ENCODE assay signal across 1 cellular context in the genomic region with DNA sequence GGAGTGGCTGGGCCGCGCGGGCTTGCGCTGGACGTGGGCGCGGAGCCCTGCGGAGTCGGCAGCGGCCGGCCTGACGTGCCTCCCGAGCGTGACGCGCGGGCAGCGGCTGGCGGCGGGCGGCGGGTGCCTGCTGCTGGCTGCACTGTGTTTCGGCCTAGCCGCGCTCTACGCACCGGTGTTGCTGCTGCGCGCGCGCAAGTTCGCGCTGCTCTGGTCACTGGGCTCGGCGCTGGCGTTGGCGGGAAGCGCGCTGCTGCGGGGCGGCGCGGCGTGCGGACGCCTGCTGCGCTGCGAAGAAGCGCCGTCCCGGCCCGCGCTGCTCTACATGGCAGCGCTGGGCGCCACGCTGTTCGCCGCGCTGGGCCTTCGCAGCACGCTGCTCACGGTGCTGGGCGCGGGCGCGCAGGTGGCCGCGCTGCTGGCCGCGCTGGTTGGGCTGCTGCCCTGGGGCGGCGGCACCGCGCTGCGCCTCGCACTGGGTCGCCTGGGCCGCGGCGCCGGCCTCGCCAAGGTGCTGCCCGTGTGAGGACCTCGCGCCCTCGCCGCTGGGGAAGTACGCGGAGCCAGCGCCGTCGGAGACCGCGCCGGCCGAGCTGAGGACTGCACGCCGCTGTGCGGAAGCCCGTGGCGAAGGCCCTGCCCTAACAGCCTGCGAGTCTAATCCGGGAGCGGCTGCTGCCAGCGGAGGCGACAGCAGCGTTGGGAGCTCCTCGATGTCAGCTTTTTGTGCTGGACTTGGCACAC.
TF ChIP-seq lines count a peak whose summit lies in the region.

No MANE protein-coding gene starts in this region.

TF ChIP-seq in HepG2, 621 proteins besides CTCF, POLR2A, EP300 and RAD21 (continued from another document and continues in another):
- TF ChIP-seq, protein P1, sequence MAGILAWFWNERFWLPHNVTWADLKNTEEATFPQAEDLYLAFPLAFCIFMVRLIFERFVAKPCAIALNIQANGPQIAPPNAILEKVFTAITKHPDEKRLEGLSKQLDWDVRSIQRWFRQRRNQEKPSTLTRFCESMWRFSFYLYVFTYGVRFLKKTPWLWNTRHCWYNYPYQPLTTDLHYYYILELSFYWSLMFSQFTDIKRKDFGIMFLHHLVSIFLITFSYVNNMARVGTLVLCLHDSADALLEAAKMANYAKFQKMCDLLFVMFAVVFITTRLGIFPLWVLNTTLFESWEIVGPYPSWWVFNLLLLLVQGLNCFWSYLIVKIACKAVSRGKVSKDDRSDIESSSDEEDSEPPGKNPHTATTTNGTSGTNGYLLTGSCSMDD (CRISPR knock-in tag; IDR thresholded peaks at IDR 0.05): peak; percentile 70; the same call in 1 of the 2 replicates
- no peak for TF ChIP-seq GATA4 (IDR thresholded peaks at IDR 0.05; ENCODE audit: borderline replicate concordance, low read depth)
- 0 out of 2 replicates have a peak, but pooled peaks have one; percentile 86 for TF ChIP-seq ZNF256 (CRISPR knock-in tag; conservative IDR thresholded peaks at IDR 0.05)
- TF ChIP-seq ZNF841 (CRISPR knock-in tag; IDR thresholded peaks at IDR 0.05; ENCODE audit: borderline replicate concordance): no peak; the same call in 1 of the 2 replicates
- TF ChIP-seq, protein P2, sequence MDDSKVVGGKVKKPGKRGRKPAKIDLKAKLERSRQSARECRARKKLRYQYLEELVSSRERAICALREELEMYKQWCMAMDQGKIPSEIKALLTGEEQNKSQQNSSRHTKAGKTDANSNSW (CRISPR knock-in tag; IDR thresholded peaks at IDR 0.05; ENCODE audit: borderline replicate concordance): peak; percentile 93; the same call in 1 of the 2 replicates
- TF ChIP-seq, protein P3, sequence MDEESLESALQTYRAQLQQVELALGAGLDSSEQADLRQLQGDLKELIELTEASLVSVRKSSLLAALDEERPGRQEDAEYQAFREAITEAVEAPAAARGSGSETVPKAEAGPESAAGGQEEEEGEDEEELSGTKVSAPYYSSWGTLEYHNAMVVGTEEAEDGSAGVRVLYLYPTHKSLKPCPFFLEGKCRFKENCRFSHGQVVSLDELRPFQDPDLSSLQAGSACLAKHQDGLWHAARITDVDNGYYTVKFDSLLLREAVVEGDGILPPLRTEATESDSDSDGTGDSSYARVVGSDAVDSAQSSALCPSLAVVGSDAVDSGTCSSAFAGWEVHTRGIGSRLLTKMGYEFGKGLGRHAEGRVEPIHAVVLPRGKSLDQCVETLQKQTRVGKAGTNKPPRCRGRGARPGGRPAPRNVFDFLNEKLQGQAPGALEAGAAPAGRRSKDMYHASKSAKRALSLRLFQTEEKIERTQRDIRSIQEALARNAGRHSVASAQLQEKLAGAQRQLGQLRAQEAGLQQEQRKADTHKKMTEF (CRISPR knock-in tag; IDR thresholded peaks at IDR 0.05): peak; percentile 50; the same call in 1 of the 2 replicates
- TF ChIP-seq SNRNP70 (IDR thresholded peaks at IDR 0.05; ENCODE audit: low read depth, low read length): no peak
- TF ChIP-seq ZNF496 (CRISPR knock-in tag; IDR thresholded peaks at IDR 0.05; ENCODE audit: insufficient replicate concordance): no peak
- peak; percentile 90; the same call in 1 of the 2 replicates for TF ChIP-seq PRMT3 (CRISPR knock-in tag; IDR thresholded peaks at IDR 0.05; ENCODE audit: borderline replicate concordance, low read depth)
- TF ChIP-seq ZNF382 (CRISPR knock-in tag; IDR thresholded peaks at IDR 0.05; ENCODE audit: borderline replicate concordance): no peak
- TF ChIP-seq, protein P4, sequence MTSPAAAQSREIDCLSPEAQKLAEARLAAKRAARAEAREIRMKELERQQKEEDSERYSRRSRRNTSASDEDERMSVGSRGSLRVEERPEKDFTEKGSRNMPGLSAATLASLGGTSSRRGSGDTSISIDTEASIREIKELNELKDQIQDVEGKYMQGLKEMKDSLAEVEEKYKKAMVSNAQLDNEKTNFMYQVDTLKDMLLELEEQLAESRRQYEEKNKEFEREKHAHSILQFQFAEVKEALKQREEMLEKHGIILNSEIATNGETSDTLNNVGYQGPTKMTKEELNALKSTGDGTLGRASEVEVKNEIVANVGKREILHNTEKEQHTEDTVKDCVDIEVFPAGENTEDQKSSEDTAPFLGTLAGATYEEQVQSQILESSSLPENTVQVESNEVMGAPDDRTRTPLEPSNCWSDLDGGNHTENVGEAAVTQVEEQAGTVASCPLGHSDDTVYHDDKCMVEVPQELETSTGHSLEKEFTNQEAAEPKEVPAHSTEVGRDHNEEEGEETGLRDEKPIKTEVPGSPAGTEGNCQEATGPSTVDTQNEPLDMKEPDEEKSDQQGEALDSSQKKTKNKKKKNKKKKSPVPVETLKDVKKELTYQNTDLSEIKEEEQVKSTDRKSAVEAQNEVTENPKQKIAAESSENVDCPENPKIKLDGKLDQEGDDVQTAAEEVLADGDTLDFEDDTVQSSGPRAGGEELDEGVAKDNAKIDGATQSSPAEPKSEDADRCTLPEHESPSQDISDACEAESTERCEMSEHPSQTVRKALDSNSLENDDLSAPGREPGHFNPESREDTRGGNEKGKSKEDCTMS (CRISPR knock-in tag; conservative IDR thresholded peaks at IDR 0.05): no peak
- no peak for TF ChIP-seq ZNF709 (CRISPR knock-in tag; IDR thresholded peaks at IDR 0.05)
- no peak for TF ChIP-seq WIZ (CRISPR knock-in tag; IDR thresholded peaks at IDR 0.05)
- TF ChIP-seq ZNF451 (CRISPR knock-in tag; IDR thresholded peaks at IDR 0.05): peak; percentile 92; the same call in 1 of the 2 replicates
- TF ChIP-seq, protein P5, sequence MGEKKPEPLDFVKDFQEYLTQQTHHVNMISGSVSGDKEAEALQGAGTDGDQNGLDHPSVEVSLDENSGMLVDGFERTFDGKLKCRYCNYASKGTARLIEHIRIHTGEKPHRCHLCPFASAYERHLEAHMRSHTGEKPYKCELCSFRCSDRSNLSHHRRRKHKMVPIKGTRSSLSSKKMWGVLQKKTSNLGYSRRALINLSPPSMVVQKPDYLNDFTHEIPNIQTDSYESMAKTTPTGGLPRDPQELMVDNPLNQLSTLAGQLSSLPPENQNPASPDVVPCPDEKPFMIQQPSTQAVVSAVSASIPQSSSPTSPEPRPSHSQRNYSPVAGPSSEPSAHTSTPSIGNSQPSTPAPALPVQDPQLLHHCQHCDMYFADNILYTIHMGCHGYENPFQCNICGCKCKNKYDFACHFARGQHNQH (CRISPR knock-in tag; IDR thresholded peaks at IDR 0.05): peak; percentile 34; the same call in 1 of the 2 replicates
- TF ChIP-seq, protein P6, sequence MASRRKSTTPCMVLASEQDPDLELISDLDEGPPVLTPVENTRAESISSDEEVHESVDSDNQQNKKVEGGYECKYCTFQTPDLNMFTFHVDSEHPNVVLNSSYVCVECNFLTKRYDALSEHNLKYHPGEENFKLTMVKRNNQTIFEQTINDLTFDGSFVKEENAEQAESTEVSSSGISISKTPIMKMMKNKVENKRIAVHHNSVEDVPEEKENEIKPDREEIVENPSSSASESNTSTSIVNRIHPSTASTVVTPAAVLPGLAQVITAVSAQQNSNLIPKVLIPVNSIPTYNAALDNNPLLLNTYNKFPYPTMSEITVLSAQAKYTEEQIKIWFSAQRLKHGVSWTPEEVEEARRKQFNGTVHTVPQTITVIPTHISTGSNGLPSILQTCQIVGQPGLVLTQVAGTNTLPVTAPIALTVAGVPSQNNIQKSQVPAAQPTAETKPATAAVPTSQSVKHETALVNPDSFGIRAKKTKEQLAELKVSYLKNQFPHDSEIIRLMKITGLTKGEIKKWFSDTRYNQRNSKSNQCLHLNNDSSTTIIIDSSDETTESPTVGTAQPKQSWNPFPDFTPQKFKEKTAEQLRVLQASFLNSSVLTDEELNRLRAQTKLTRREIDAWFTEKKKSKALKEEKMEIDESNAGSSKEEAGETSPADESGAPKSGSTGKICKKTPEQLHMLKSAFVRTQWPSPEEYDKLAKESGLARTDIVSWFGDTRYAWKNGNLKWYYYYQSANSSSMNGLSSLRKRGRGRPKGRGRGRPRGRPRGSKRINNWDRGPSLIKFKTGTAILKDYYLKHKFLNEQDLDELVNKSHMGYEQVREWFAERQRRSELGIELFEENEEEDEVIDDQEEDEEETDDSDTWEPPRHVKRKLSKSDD (CRISPR knock-in tag; IDR thresholded peaks at IDR 0.05; ENCODE audit: low read depth): no peak
- peak; percentile 96 for TF ChIP-seq EED (CRISPR knock-in tag; IDR thresholded peaks at IDR 0.05)
- TF ChIP-seq ZNF234 (CRISPR knock-in tag; conservative IDR thresholded peaks at IDR 0.05): no peak
- peak; percentile 55; the same call in 1 of the 2 replicates for TF ChIP-seq ZC3H4 (CRISPR knock-in tag; IDR thresholded peaks at IDR 0.05; ENCODE audit: borderline replicate concordance)
- TF ChIP-seq PRPF4 (IDR thresholded peaks at IDR 0.05; ENCODE audit: low read depth, low read length, poor library complexity, severe bottlenecking): no peak
- TF ChIP-seq JDP2 (CRISPR knock-in tag; IDR thresholded peaks at IDR 0.05; ENCODE audit: borderline replicate concordance): no peak
- TF ChIP-seq, protein P7, sequence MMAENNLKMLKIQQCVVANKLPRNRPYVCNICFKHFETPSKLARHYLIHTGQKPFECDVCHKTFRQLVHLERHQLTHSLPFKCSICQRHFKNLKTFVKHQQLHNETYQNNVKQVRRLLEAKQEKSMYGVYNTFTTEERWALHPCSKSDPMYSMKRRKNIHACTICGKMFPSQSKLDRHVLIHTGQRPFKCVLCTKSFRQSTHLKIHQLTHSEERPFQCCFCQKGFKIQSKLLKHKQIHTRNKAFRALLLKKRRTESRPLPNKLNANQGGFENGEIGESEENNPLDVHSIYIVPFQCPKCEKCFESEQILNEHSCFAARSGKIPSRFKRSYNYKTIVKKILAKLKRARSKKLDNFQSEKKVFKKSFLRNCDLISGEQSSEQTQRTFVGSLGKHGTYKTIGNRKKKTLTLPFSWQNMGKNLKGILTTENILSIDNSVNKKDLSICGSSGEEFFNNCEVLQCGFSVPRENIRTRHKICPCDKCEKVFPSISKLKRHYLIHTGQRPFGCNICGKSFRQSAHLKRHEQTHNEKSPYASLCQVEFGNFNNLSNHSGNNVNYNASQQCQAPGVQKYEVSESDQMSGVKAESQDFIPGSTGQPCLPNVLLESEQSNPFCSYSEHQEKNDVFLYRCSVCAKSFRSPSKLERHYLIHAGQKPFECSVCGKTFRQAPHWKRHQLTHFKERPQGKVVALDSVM (CRISPR knock-in tag; IDR thresholded peaks at IDR 0.05): no peak; the same call in 1 of the 2 replicates
- TF ChIP-seq ZNF225 (CRISPR knock-in tag; IDR thresholded peaks at IDR 0.05): 0 out of 2 replicates have a peak, but pooled peaks have one; percentile 58
- TF ChIP-seq KDM5B (CRISPR knock-in tag; IDR thresholded peaks at IDR 0.05; ENCODE audit: borderline replicate concordance): peak; percentile 52; the same call in 1 of the 2 replicates
- no peak for TF ChIP-seq ZNF282 (IDR thresholded peaks at IDR 0.05; ENCODE audit: partially characterized antibody)
- no peak; the same call in 1 of the 2 replicates for TF ChIP-seq REXO4 (CRISPR knock-in tag; IDR thresholded peaks at IDR 0.05; ENCODE audit: borderline replicate concordance)
- no peak for TF ChIP-seq FOSL1 (CRISPR knock-in tag; IDR thresholded peaks at IDR 0.05; ENCODE audit: borderline replicate concordance)
- TF ChIP-seq ZNF768 (CRISPR knock-in tag; IDR thresholded peaks at IDR 0.05): peak; percentile 45; the same call in 1 of the 2 replicates
- no peak for TF ChIP-seq ZNF7 (CRISPR knock-in tag; IDR thresholded peaks at IDR 0.05)
- TF ChIP-seq ATM (IDR thresholded peaks at IDR 0.05; ENCODE audit: borderline replicate concordance): no peak
- TF ChIP-seq FOXA3 (CRISPR knock-in tag; IDR thresholded peaks at IDR 0.05): peak; percentile 34
- TF ChIP-seq SAFB2 (CRISPR knock-in tag; IDR thresholded peaks at IDR 0.05; ENCODE audit: borderline replicate concordance, low read depth): peak; percentile 94
- no peak for TF ChIP-seq ZNF17 (CRISPR knock-in tag; IDR thresholded peaks at IDR 0.05)
- TF ChIP-seq PAWR (CRISPR knock-in tag; IDR thresholded peaks at IDR 0.05; ENCODE audit: borderline replicate concordance): 0 out of 2 replicates have a peak, but pooled peaks have one; percentile 50
- TF ChIP-seq ZNF761 (CRISPR knock-in tag; conservative IDR thresholded peaks at IDR 0.05): no peak; the same call in 1 of the 2 replicates
- peak; percentile 90; the same call in 1 of the 2 replicates for TF ChIP-seq ZNF598 (CRISPR knock-in tag; IDR thresholded peaks at IDR 0.05; ENCODE audit: borderline replicate concordance)
- 0 out of 2 replicates have a peak, but pooled peaks have one; percentile 59 for TF ChIP-seq ZNF879 (CRISPR knock-in tag; IDR thresholded peaks at IDR 0.05)
- no peak for TF ChIP-seq RORA (CRISPR knock-in tag; IDR thresholded peaks at IDR 0.05)
- TF ChIP-seq ZNF572 (CRISPR knock-in tag; IDR thresholded peaks at IDR 0.05): no peak
- TF ChIP-seq, protein P8, sequence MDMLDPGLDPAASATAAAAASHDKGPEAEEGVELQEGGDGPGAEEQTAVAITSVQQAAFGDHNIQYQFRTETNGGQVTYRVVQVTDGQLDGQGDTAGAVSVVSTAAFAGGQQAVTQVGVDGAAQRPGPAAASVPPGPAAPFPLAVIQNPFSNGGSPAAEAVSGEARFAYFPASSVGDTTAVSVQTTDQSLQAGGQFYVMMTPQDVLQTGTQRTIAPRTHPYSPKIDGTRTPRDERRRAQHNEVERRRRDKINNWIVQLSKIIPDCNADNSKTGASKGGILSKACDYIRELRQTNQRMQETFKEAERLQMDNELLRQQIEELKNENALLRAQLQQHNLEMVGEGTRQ (IDR thresholded peaks at IDR 0.05; ENCODE audit: low read depth, low read length): no peak
- TF ChIP-seq, protein P8 (CRISPR knock-in tag; IDR thresholded peaks at IDR 0.05; ENCODE audit: borderline replicate concordance): no peak
- TF ChIP-seq POLR2AphosphoS2 (IDR thresholded peaks at IDR 0.05; ENCODE audit: low read depth, low read length): no peak
- TF ChIP-seq HNRNPL (IDR thresholded peaks at IDR 0.05; ENCODE audit: low read depth, low read length): 0 out of 2 replicates have a peak, but pooled peaks have one; percentile 53
- TF ChIP-seq ZNF737 (CRISPR knock-in tag; IDR thresholded peaks at IDR 0.05; ENCODE audit: borderline replicate concordance): no peak
- no peak for TF ChIP-seq KDM5A (IDR thresholded peaks at IDR 0.05; ENCODE audit: borderline replicate concordance, low read length)
- TF ChIP-seq ZC3H13 (CRISPR knock-in tag; IDR thresholded peaks at IDR 0.05): peak; percentile 86
- 0 out of 2 replicates have a peak, but pooled peaks have one; percentile 75 for TF ChIP-seq ZNF672 (CRISPR knock-in tag; IDR thresholded peaks at IDR 0.05)
- TF ChIP-seq KDM4B (CRISPR knock-in tag; IDR thresholded peaks at IDR 0.05): no peak
- TF ChIP-seq RCOR2 (CRISPR knock-in tag; IDR thresholded peaks at IDR 0.05): no peak
- TF ChIP-seq ZNF713 (CRISPR knock-in tag; IDR thresholded peaks at IDR 0.05): no peak
- TF ChIP-seq MAZ (IDR thresholded peaks at IDR 0.05; ENCODE audit: borderline replicate concordance, low read depth, low read length): no peak
- peak; percentile 85; the same call in 1 of the 2 replicates for TF ChIP-seq MAZ (CRISPR knock-in tag; IDR thresholded peaks at IDR 0.05; ENCODE audit: low read depth)
- TF ChIP-seq, protein P9, sequence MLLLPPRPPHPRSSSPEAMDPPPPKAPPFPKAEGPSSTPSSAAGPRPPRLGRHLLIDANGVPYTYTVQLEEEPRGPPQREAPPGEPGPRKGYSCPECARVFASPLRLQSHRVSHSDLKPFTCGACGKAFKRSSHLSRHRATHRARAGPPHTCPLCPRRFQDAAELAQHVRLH (CRISPR knock-in tag; IDR thresholded peaks at IDR 0.05; ENCODE audit: borderline replicate concordance, low read depth): no peak
- TF ChIP-seq SMARCE1 (IDR thresholded peaks at IDR 0.05; ENCODE audit: borderline replicate concordance): no peak
